Comparison of ENCODE assay signal across 16 cellular contexts in genomic region chr5:176548967-176549444, GRCh38. TPM values are rescaled to one million over a fixed set of nuclear protein-coding genes. Genes with fewer than 3 reads are reported as not detected.
A peak's percentile ranks its signal among the peaks of the same experiment; 100 is the strongest.
DNase-seq lines count a peak whose midpoint lies in the region; ATAC-seq, FAIRE-seq and TF ChIP-seq lines count a peak whose summit lies in the region.
"Had no signal": no experiment of that assay in that cellular context is flagged by ENCODE, and none has a peak within 500 bp of the region (broad histone marks: within the 10 kb centered on the region; RNA-seq: fewer than 3 reads in every experiment).

TSS of gene CDHR2 (plus strand) at chr5:176549342. CDS start at chr5:176565353, 16,011 bp downstream.

- H3K36me3 Mint-ChIP-seq in CD4-positive, alpha-beta memory T cell, result no peaks in the 10 kb centered on the region
- H3K36me3 Mint-ChIP-seq in nephron (ENCODE audit: low read depth), result no peaks in the 10 kb centered on the region

- H3K4me1 ChIP-seq in CD4-positive, alpha-beta memory T cell (ENCODE audit: insufficient read depth, low read length), result peaks cover 38% of the 10 kb centered on the region
- 0 out of 2 replicates have a peak, but pooled peaks cover under 1% of the 10 kb centered on the region for H3K4me1 ChIP-seq in IMR-90 (ENCODE audit: control insufficient read depth, insufficient read depth, low read length)
- H3K4me1 ChIP-seq in H1 (replicated peaks in 1 of 4; ENCODE audit: control insufficient read depth in 3 of 4, insufficient read depth in 4 of 4, low read length in 3 of 4), result peaks cover 0 to 11% (median 3%) of the 10 kb centered on the region in 4 experiments; a peak in 4 of 7 replicates

- CTCF ChIA-PET in CD4-positive, alpha-beta memory T cell (lab: Charles Lee; ENCODE audit: partially characterized antibody), result interaction anchor here (2.8 kb wide), 1 partner anchor 24 kb away, joined by 14 read pairs; no protein-coding TSS in a partner anchor
- CTCF ChIA-PET in IMR-90 (lab: Yijun Ruan, JAX), result no interaction called here
- CTCF ChIA-PET in H1 (lab: Charles Lee; ENCODE audit: partially characterized antibody), result interaction anchor here (1.5 to 2.9 kb wide), 4 partner anchors 10 to 47 kb away, joined by 3 to 16 read pairs (median 12); no protein-coding TSS in a partner anchor

- H2BK5ac ChIP-seq in IMR-90 (ENCODE audit: low read depth, low read length, poor library complexity, severe bottlenecking) (no peak within 1 kb of the TSS), H1 (ENCODE audit: low read depth, low read length) (no peak within 1 kb of the TSS)

- H3K56ac ChIP-seq in IMR-90 (ENCODE audit: extremely low read depth, insufficient read depth, low read length) (no peak within 1 kb of the TSS), H1 (replicated peaks; ENCODE audit: insufficient read length, low read depth, low read length) (no peak within 1 kb of the TSS)

- intact Hi-C loops in CD4-positive, alpha-beta memory T cell (cut with micrococcal nuclease), result no loop called here
- intact Hi-C loops in IMR-90 (cut with micrococcal nuclease), result no loop called here

- no peaks in the 10 kb centered on the region for H3K79me2 ChIP-seq in H1 (ENCODE audit: control insufficient read depth in 1 of 2, insufficient read depth in 2 of 2, low read length in 2 of 2)

- dilution Hi-C loops in IMR-90 (cut with HindIII; ENCODE audit: low sequenced_read_pairs, unreplicated experiment), result no loop called here

- no peak within 1 kb of the TSS for H3K9ac ChIP-seq in IMR-90 (ENCODE audit: low read depth, low read length)
- H3K9ac ChIP-seq in H1 (replicated peaks in 1 of 4; ENCODE audit: extremely low read depth in 1 of 4, low read depth in 3 of 4, low read length in 3 of 4), result no peak within 1 kb of the TSS

- H3K79me1 ChIP-seq in IMR-90 (ENCODE audit: low read depth in 1 of 2, low read length in 2 of 2) (no peaks in the 10 kb centered on the region), H1 (ENCODE audit: low read depth, low read length) (no peaks in the 10 kb centered on the region)

- no peaks in the 10 kb centered on the region for H3K36me3 ChIP-seq in CD4-positive, alpha-beta memory T cell (ENCODE audit: insufficient read depth, low read length)
- H3K36me3 ChIP-seq in IMR-90 (ENCODE audit: control insufficient read depth, insufficient read depth, low read length), result no peaks in the 10 kb centered on the region
- no peaks in the 10 kb centered on the region for H3K36me3 ChIP-seq in H1 (ENCODE audit: control insufficient read depth in 2 of 4, insufficient read depth in 4 of 4, low read length in 3 of 4)

- H2BK120ac ChIP-seq in IMR-90 (ENCODE audit: low read depth, low read length) (no peak within 1 kb of the TSS), H1 (replicated peaks; ENCODE audit: low read depth, low read length) (no peak within 1 kb of the TSS)

- H3K18ac ChIP-seq in IMR-90 (ENCODE audit: low read depth, low read length) (no peak within 1 kb of the TSS), H1 (ENCODE audit: extremely low read depth, low read length) (no peak within 1 kb of the TSS)

- no peak for TF ChIP-seq EP300 in H1 (IDR thresholded peaks at IDR 0.05; ENCODE audit: borderline replicate concordance in 1 of 2, low read depth in 2 of 2, low read length in 2 of 2)

- H3K14ac ChIP-seq in IMR-90 (replicated peaks; ENCODE audit: low read depth, low read length) (no peak within 1 kb of the TSS), H1 (ENCODE audit: insufficient read length) (no peak within 1 kb of the TSS)

- H2BK15ac ChIP-seq in IMR-90 (ENCODE audit: low read depth, low read length) (no peak within 1 kb of the TSS), H1 (ENCODE audit: low read length) (no peak within 1 kb of the TSS)

- H3K4me3 Mint-ChIP-seq in CD4-positive, alpha-beta memory T cell, result peak within 1 kb of the TSS in 3 of 8 donors; percentile 11 to 66 (median 64)
- H3K4me3 Mint-ChIP-seq in nephron, result peak within 1 kb of the TSS in 2 of 3 experiments; percentile 16 to 60
- H3K4me3 Mint-ChIP-seq: T-helper 2 cell treated with Interferon-gamma antibody and Interleukin-4, amounts not matched to agents 5 μg/mL and 100 μg/mL, for 36 hours had no signal

- H3K27ac ChIP-seq in CD4-positive, alpha-beta memory T cell (ENCODE audit: low read depth, low read length), result peak within 1 kb of the TSS; percentile 14
- no peak within 1 kb of the TSS for H3K27ac ChIP-seq in IMR-90 (ENCODE audit: insufficient read depth, low read length)
- H3K27ac ChIP-seq in H1 (ENCODE audit: low read depth, low read length), result no peak within 1 kb of the TSS

- no peak for TF ChIP-seq POLR2A in IMR-90 (IDR thresholded peaks at IDR 0.05; ENCODE audit: low read depth, low read length)
- TF ChIP-seq POLR2A in H1 (IDR thresholded peaks at IDR 0.05; ENCODE audit: control extremely low read depth in 1 of 2, low read depth in 2 of 2, low read length in 2 of 2), result no peak

- H3K4ac ChIP-seq in IMR-90 (ENCODE audit: low read depth, low read length), result no peak within 1 kb of the TSS
- no peak within 1 kb of the TSS for H3K4ac ChIP-seq in H1 (replicated peaks; ENCODE audit: insufficient read length, low read depth, low read length)

- no peak within 1 kb of the TSS for H4K5ac ChIP-seq in IMR-90 (ENCODE audit: low read depth, low read length)
- H4K5ac ChIP-seq in H1 (ENCODE audit: insufficient read length, low read depth, low read length), result no peak within 1 kb of the TSS

- BruUV-seq in IMR-90 (replicated peaks; lab: Mats Ljungman, UMichigan), result no TSS peak

- no peaks in the 10 kb centered on the region for H3K27me3 Mint-ChIP-seq in CD4-positive, alpha-beta memory T cell
- peaks cover 19% of the 10 kb centered on the region for H3K27me3 Mint-ChIP-seq in nephron (ENCODE audit: low read depth)

- peaks cover under 1% of the 10 kb centered on the region; the same call in 1 of the 2 replicates for H3K23me2 ChIP-seq in H1 (ENCODE audit: low read depth, low read length)

- H3K27ac Mint-ChIP-seq in CD4-positive, alpha-beta memory T cell, result peak within 1 kb of the TSS; percentile 21 to 92 (median 83)
- H3K27ac Mint-ChIP-seq in nephron, result peak within 1 kb of the TSS in 1 of 3 experiments; percentile 85
- H3K27ac Mint-ChIP-seq: T-helper 2 cell treated with Interferon-gamma antibody and Interleukin-4, amounts not matched to agents 5 μg/mL and 100 μg/mL, for 36 hours had no signal

- H3K4me2 ChIP-seq in IMR-90 (ENCODE audit: low read depth, low read length) (no peak within 1 kb of the TSS), H1 (ENCODE audit: insufficient read depth in 1 of 2, low read depth in 2 of 2, low read length in 2 of 2) (no peak within 1 kb of the TSS)

- no peaks in the 10 kb centered on the region for H3K27me3 ChIP-seq in CD4-positive, alpha-beta memory T cell (ENCODE audit: insufficient read depth, low read length)
- H3K27me3 ChIP-seq in IMR-90 (ENCODE audit: control insufficient read depth, insufficient read depth, low read length) (peaks cover 16% of the 10 kb centered on the region; the same call in 1 of the 2 replicates), H1 (replicated peaks in 1 of 4; ENCODE audit: control insufficient read depth in 3 of 4, extremely low read depth in 1 of 4, insufficient read depth in 3 of 4, low read length in 3 of 4) (no peaks in the 10 kb centered on the region)

- POLR2A ChIA-PET in CD4-positive, alpha-beta memory T cell (lab: Charles Lee; ENCODE audit: partially characterized antibody), result interaction anchor here (0.7 to 20.1 kb wide), 4 partner anchors 19 to 132 kb away, joined by 3 to 533 read pairs (median 4); partner anchors contain the start of genes FAF2 and RNF44
- POLR2A ChIA-PET in IMR-90 (lab: Charles Lee; ENCODE audit: unreplicated experiment) (interaction anchor here (0.6 kb wide), 1 partner anchor 12 kb away, joined by 5 read pairs; the partner anchor contains the start of gene RNF44), H1 (lab: Charles Lee; ENCODE audit: partially characterized antibody) (interaction anchor here (0.7 to 6.9 kb wide), 6 partner anchors 9 to 883 kb away, joined by 3 to 63 read pairs (median 3); partner anchors contain the start of gene RNF44)

- H3K9me1 ChIP-seq in IMR-90 (ENCODE audit: insufficient read depth, low read length), result no peaks in the 10 kb centered on the region

- H2BK20ac ChIP-seq in IMR-90 (ENCODE audit: low read depth, low read length), result no peak within 1 kb of the TSS
- no peak within 1 kb of the TSS for H2BK20ac ChIP-seq in H1 (ENCODE audit: low read length)

- no peak for TF ChIP-seq RAD21 in IMR-90 (IDR thresholded peaks at IDR 0.05; ENCODE audit: low read length)
- no peak for TF ChIP-seq RAD21 in H1 (IDR thresholded peaks at IDR 0.05 in 1 of 2, conservative IDR thresholded peaks at IDR 0.05 in 1 of 2; ENCODE audit: low read depth in 2 of 2, low read length in 2 of 2)

- no peak within 1 kb of the TSS for H3K23ac ChIP-seq in IMR-90 (ENCODE audit: low read depth, low read length)
- no peak within 1 kb of the TSS for H3K23ac ChIP-seq in H1 (ENCODE audit: insufficient read length)

- ATAC-seq in IMR-90 (ENCODE audit: low read depth), result no peak
- ATAC-seq in GM18907 (IDR thresholded peaks at IDR 0.05; ENCODE audit: unreplicated experiment), result no peak

- FAIRE-seq in H1 (lab: Jason Lieb, UNC), result no peak
- FAIRE-seq: GM18507 had no signal

- no peaks in the 10 kb centered on the region for H3K9me3 ChIP-seq in CD4-positive, alpha-beta memory T cell (ENCODE audit: control insufficient read depth in 1 of 2, low read length in 2 of 2)
- no peaks in the 10 kb centered on the region for H3K9me3 ChIP-seq in IMR-90 (ENCODE audit: control insufficient read depth, insufficient read depth, low read length)
- H3K9me3 ChIP-seq in H1 (ENCODE audit: insufficient read depth in 2 of 2, low read depth in 1 of 2, low read length in 1 of 2), result no peaks in the 10 kb centered on the region

- peak within 1 kb of the TSS; percentile 6 for H2AFZ ChIP-seq in IMR-90 (replicated peaks; ENCODE audit: low read length, poor library complexity)
- H2AFZ ChIP-seq in H1 (ENCODE audit: low read length), result no peak within 1 kb of the TSS

- no peak within 1 kb of the TSS for H4K8ac ChIP-seq in IMR-90 (ENCODE audit: low read depth in 2 of 2, low read length in 2 of 2)
- peak within 1 kb of the TSS; percentile 59; the same call in 1 of the 2 replicates for H4K8ac ChIP-seq in H1 (ENCODE audit: extremely low read depth, insufficient read depth, low read length)

- H4K20me1 ChIP-seq in IMR-90 (ENCODE audit: insufficient read depth, low read length) (no peaks in the 10 kb centered on the region), H1 (replicated peaks in 1 of 2; ENCODE audit: control insufficient read depth in 1 of 2, insufficient read depth in 2 of 2, low read length in 2 of 2) (peaks cover 0 to 1% of the 10 kb centered on the region in 2 experiments)

- no peak within 1 kb of the TSS for H4K91ac ChIP-seq in IMR-90 (ENCODE audit: insufficient read depth, low read depth, low read length)
- no peak within 1 kb of the TSS for H4K91ac ChIP-seq in H1 (replicated peaks; ENCODE audit: insufficient read length, low read length)

- H2BK12ac ChIP-seq in H1 (ENCODE audit: low read depth, low read length), result no peak within 1 kb of the TSS

- WGBS in IMR-90 (ENCODE audit: extremely low coverage in 2 of 2, insufficient read length in 1 of 2), 2 experiments, result 100% methylated on average over 1 of the region's 18 CpGs; no CpG with 5 or more reads in 1 of the 2 experiments
- 87% methylated on average over 16 of the region's 18 CpGs; no CpG with 5 or more reads in 1 of the 2 experiments for WGBS in H1 (ENCODE audit: extremely low coverage in 1 of 2, insufficient coverage in 1 of 2, insufficient read length in 1 of 2, insufficient replicate concordance in 2 of 2, low coverage in 1 of 2, low lambda C conversion rate in 2 of 2, missing lambda C conversion rate in 1 of 2), 2 experiments

- in situ Hi-C loops in IMR-90 (cut with MboI; ENCODE audit: low sequenced_read_pairs), result no loop called here

- H3K9me3 Mint-ChIP-seq in CD4-positive, alpha-beta memory T cell, result no peaks in the 10 kb centered on the region
- no peaks in the 10 kb centered on the region for H3K9me3 Mint-ChIP-seq in nephron
- H3K9me3 Mint-ChIP-seq: T-helper 2 cell treated with Interferon-gamma antibody and Interleukin-4, amounts not matched to agents 5 μg/mL and 100 μg/mL, for 36 hours had no signal

- no peak within 1 kb of the TSS for H2AK5ac ChIP-seq in IMR-90 (ENCODE audit: low read depth, low read length)
- no peak within 1 kb of the TSS for H2AK5ac ChIP-seq in H1 (ENCODE audit: low read depth, low read length)

- H3K4me1 Mint-ChIP-seq in CD4-positive, alpha-beta memory T cell, result peaks cover 21 to 69% (median 48%) of the 10 kb centered on the region in 4 donors
- H3K4me1 Mint-ChIP-seq in nephron, result no peaks in the 10 kb centered on the region

- H3K4me3 ChIP-seq in CD4-positive, alpha-beta memory T cell (ENCODE audit: low read length in 2 of 2), result no peak within 1 kb of the TSS
- H3K4me3 ChIP-seq in IMR-90 (ENCODE audit: insufficient read depth, low read depth, low read length) (no peak within 1 kb of the TSS), H1 (ENCODE audit: extremely low read depth in 1 of 4, insufficient read depth in 2 of 4, low read depth in 3 of 4, low read length in 4 of 4) (no peak within 1 kb of the TSS)

- H2AK9ac ChIP-seq in IMR-90 (replicated peaks; ENCODE audit: low read depth, low read length, poor library complexity), result peak within 1 kb of the TSS; percentile 16

- no peak for DNase-seq in CD4-positive, alpha-beta memory T cell
- DNase-seq in IMR-90, result no peak
- no peak for DNase-seq in H1 (ENCODE audit: low read depth in 1 of 2, low spot score in 2 of 2)
- DNase-seq in NCI-H748 treated with DMSO at 0.1 percent for 48 hours (lab: John Stamatoyannopoulos, UW), result no peak
- DNase-seq in activated effector memory CD4-positive, alpha-beta T cell treated with anti-CD3 and anti-CD28 coated beads, Interleukin-2, amount 50 U/mL, for 16 hours, result no peak
- DNase-seq: activated effector memory CD4-positive, alpha-beta T cell treated with Interleukin-2 at 50 U/mL for 16 hours; midbrain; NCI-H146; NCI-H510A; retina; RPMI8226; stimulated activated CD4-positive, alpha-beta T cell treated with anti-CD3 and anti-CD28 coated beads, Interleukin-4, amount 100 ng/mL, for 24 hours had no signal

- TF ChIP-seq CTCF in IMR-90 (conservative IDR thresholded peaks at IDR 0.05; ENCODE audit: low read depth, low read length), result no peak
- TF ChIP-seq CTCF in H1 (IDR thresholded peaks at IDR 0.05; ENCODE audit: control extremely low read depth in 1 of 3, insufficient read depth in 1 of 3, low read depth in 1 of 3, low read length in 3 of 3), result no peak
- TF ChIP-seq CTCF in nephron (IDR thresholded peaks at IDR 0.05; ENCODE audit: unreplicated experiment in 3 of 3), result no peak

RNA-seq across cellular contexts. Expression of gene CDHR2, which starts in this region (rescaled TPM):
- 1 to 10 TPM; 2.9 TPM for total RNA-seq in CD4-positive, alpha-beta memory T cell
- not detected for polyA plus RNA-seq in CD4-positive, alpha-beta memory T cell
- total RNA-seq in IMR-90 (2012; rRNA removed), result not detected in 2 replicates
- not detected in 2 replicates for polyA plus RNA-seq in IMR-90 (2012; rRNA removed)
- polyA plus RNA-seq in IMR-90 (2012; cell fraction: cytosol; rRNA removed), result not detected in 2 replicates
- 0.07 TPM in 2 replicates for polyA plus RNA-seq in IMR-90 (2012; cell fraction: nucleus; rRNA removed; ENCODE audit: low replicate concordance)
- 0.43 and 0.69 TPM in 2 replicates for total RNA-seq in H1 (2021; fragmentation: NEBNext Ultra II Directional; extraction: Animal tissue kit (Norgen Biotek cat#: 25700))
- polyA plus RNA-seq in H1 (2011; rRNA removed), result 0.02 and 0.06 TPM in 2 replicates
- 0.04 TPM for polyA plus RNA-seq in H1 (2011; cell fraction: cytosol; rRNA removed)
- polyA plus RNA-seq in H1 (2011; cell fraction: nucleus; rRNA removed), result 0.26 TPM
- polyA plus RNA-seq in H1 (2012, experiment 1 of 2), result 0.08 to 0.52 TPM (median 0.25 TPM) in 3 of 4 replicates, not detected in the other
- polyA plus RNA-seq in H1 (2012, experiment 2 of 2), result not detected
- polyA plus RNA-seq in H1 (2013, experiment 1 of 2), result 0.04 TPM
- 0.02 TPM for polyA plus RNA-seq in H1 (2013, experiment 2 of 2)
- 0.06 and 0.17 TPM in 2 replicates for polyA minus RNA-seq in H1 (2011; rRNA and poly(A)+ RNA removed)
- polyA minus RNA-seq in H1 (2011; cell fraction: cytosol; rRNA and poly(A)+ RNA removed), result not detected
- polyA minus RNA-seq in H1 (2011; cell fraction: nucleus; rRNA and poly(A)+ RNA removed), result 0.50 TPM
